In genomic region chr2:170873035-170873692, GRCh38 we compare ENCODE assay signal across 1 cellular context.
TF ChIP-seq lines count a peak whose summit lies in the region.

No MANE protein-coding gene starts in this region.

TF ChIP-seq in K562, 482 proteins besides CTCF, POLR2A, EP300 and RAD21 (continued from another document and continues in another):
- no peak for TF ChIP-seq KLF1 (tag; IDR thresholded peaks at IDR 0.05)
- peak; percentile 65 for TF ChIP-seq CREM (IDR thresholded peaks at IDR 0.05; ENCODE audit: low read depth)
- TF ChIP-seq MTA2 (IDR thresholded peaks at IDR 0.05; ENCODE audit: low read depth), result no peak
- TF ChIP-seq, protein P1, sequence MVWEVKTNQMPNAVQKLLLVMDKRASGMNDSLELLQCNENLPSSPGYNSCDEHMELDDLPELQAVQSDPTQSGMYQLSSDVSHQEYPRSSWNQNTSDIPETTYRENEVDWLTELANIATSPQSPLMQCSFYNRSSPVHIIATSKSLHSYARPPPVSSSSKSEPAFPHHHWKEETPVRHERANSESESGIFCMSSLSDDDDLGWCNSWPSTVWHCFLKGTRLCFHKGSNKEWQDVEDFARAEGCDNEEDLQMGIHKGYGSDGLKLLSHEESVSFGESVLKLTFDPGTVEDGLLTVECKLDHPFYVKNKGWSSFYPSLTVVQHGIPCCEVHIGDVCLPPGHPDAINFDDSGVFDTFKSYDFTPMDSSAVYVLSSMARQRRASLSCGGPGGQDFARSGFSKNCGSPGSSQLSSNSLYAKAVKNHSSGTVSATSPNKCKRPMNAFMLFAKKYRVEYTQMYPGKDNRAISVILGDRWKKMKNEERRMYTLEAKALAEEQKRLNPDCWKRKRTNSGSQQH (CRISPR knock-in tag; IDR thresholded peaks at IDR 0.05), result no peak
- no peak for TF ChIP-seq ZNF263 (CRISPR knock-in tag; IDR thresholded peaks at IDR 0.05; ENCODE audit: borderline replicate concordance)
- no peak for TF ChIP-seq ZBTB2 (IDR thresholded peaks at IDR 0.05)
- no peak for TF ChIP-seq MYBL2 (IDR thresholded peaks at IDR 0.05; ENCODE audit: low read depth)
- TF ChIP-seq MYBL2 (CRISPR knock-in tag; IDR thresholded peaks at IDR 0.05; ENCODE audit: borderline replicate concordance), result no peak
- peak; percentile 56; the same call in 1 of the 2 replicates for TF ChIP-seq CC2D1A (IDR thresholded peaks at IDR 0.05)
- TF ChIP-seq, protein P2, sequence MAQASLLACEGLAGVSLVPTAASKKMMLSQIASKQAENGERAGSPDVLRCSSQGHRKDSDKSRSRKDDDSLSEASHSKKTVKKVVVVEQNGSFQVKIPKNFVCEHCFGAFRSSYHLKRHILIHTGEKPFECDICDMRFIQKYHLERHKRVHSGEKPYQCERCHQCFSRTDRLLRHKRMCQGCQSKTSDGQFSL (CRISPR knock-in tag; IDR thresholded peaks at IDR 0.05), result no peak
- TF ChIP-seq, protein P2 (tag; IDR thresholded peaks at IDR 0.05), result no peak
- no peak for TF ChIP-seq CSDE1 (IDR thresholded peaks at IDR 0.05)
- TF ChIP-seq ZNF431 (CRISPR knock-in tag; IDR thresholded peaks at IDR 0.05), result no peak
- TF ChIP-seq ETV6 (IDR thresholded peaks at IDR 0.05; ENCODE audit: borderline replicate concordance in 1 of 2, low read depth in 2 of 2, low read length in 1 of 2), result no peak; a peak in 1 of 4 replicates
- TF ChIP-seq ETV6 (CRISPR knock-in tag; IDR thresholded peaks at IDR 0.05; ENCODE audit: borderline replicate concordance), result no peak
- no peak for TF ChIP-seq ZFP91 (CRISPR knock-in tag; IDR thresholded peaks at IDR 0.05)
- TF ChIP-seq IFI16 (CRISPR knock-in tag; IDR thresholded peaks at IDR 0.05), result no peak
- TF ChIP-seq ZBTB43 (CRISPR knock-in tag; IDR thresholded peaks at IDR 0.05), result no peak
- TF ChIP-seq ARHGAP35 (IDR thresholded peaks at IDR 0.05; ENCODE audit: partially characterized antibody), result no peak
- TF ChIP-seq, protein P3, sequence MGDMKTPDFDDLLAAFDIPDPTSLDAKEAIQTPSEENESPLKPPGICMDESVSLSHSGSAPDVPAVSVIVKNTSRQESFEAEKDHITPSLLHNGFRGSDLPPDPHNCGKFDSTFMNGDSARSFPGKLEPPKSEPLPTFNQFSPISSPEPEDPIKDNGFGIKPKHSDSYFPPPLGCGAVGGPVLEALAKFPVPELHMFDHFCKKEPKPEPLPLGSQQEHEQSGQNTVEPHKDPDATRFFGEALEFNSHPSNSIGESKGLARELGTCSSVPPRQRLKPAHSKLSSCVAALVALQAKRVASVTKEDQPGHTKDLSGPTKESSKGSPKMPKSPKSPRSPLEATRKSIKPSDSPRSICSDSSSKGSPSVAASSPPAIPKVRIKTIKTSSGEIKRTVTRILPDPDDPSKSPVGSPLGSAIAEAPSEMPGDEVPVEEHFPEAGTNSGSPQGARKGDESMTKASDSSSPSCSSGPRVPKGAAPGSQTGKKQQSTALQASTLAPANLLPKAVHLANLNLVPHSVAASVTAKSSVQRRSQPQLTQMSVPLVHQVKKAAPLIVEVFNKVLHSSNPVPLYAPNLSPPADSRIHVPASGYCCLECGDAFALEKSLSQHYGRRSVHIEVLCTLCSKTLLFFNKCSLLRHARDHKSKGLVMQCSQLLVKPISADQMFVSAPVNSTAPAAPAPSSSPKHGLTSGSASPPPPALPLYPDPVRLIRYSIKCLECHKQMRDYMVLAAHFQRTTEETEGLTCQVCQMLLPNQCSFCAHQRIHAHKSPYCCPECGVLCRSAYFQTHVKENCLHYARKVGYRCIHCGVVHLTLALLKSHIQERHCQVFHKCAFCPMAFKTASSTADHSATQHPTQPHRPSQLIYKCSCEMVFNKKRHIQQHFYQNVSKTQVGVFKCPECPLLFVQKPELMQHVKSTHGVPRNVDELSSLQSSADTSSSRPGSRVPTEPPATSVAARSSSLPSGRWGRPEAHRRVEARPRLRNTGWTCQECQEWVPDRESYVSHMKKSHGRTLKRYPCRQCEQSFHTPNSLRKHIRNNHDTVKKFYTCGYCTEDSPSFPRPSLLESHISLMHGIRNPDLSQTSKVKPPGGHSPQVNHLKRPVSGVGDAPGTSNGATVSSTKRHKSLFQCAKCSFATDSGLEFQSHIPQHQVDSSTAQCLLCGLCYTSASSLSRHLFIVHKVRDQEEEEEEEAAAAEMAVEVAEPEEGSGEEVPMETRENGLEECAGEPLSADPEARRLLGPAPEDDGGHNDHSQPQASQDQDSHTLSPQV (IDR thresholded peaks at IDR 0.05), result peak; percentile 58; the same call in 1 of the 2 replicates
- TF ChIP-seq ZNF239 (CRISPR knock-in tag; IDR thresholded peaks at IDR 0.05), result peak; percentile 18; the same call in 1 of the 2 replicates
- no peak for TF ChIP-seq MLX (CRISPR knock-in tag; conservative IDR thresholded peaks at IDR 0.05)
- TF ChIP-seq HDAC3 (IDR thresholded peaks at IDR 0.05; ENCODE audit: borderline replicate concordance, partially characterized antibody), result no peak
- no peak for TF ChIP-seq TAF7 (tag; IDR thresholded peaks at IDR 0.05)
- TF ChIP-seq EP400 (IDR thresholded peaks at IDR 0.05), result peak; percentile 31; the same call in 1 of the 2 replicates
- no peak for TF ChIP-seq MCM3 (IDR thresholded peaks at IDR 0.05)
- 0 out of 2 replicates have a peak, but pooled peaks have one; percentile 40 for TF ChIP-seq MIER1 (IDR thresholded peaks at IDR 0.05; ENCODE audit: low read depth)
- TF ChIP-seq U2AF2 (optimal IDR thresholded peaks at IDR 0.05; ENCODE audit: low read depth, low read length), result no peak
- no peak for TF ChIP-seq RHOXF2B (CRISPR knock-in tag; conservative IDR thresholded peaks at IDR 0.05)
- TF ChIP-seq ZFP36 (IDR thresholded peaks at IDR 0.05; ENCODE audit: low read depth, low read length, partially characterized antibody), result no peak
- no peak for TF ChIP-seq ZNF507 (tag; conservative IDR thresholded peaks at IDR 0.05)
- 0 out of 2 replicates have a peak, but pooled peaks have one; percentile 41 for TF ChIP-seq MYC (IDR thresholded peaks at IDR 0.05; ENCODE audit: low read depth, low read length)
- no peak for TF ChIP-seq MYC (CRISPR knock-in tag; IDR thresholded peaks at IDR 0.05; ENCODE audit: borderline replicate concordance, low read depth)
- no peak for TF ChIP-seq KAT7 (CRISPR knock-in tag; IDR thresholded peaks at IDR 0.05; ENCODE audit: borderline replicate concordance)
- peak; percentile 81; the same call in 1 of the 2 replicates for TF ChIP-seq XRCC5 (IDR thresholded peaks at IDR 0.05; ENCODE audit: low read depth, low read length)
- no peak for TF ChIP-seq MECOM (CRISPR knock-in tag; IDR thresholded peaks at IDR 0.05)
- peak in 1 of 2 experiments; percentile 83; a peak in 1 of 4 replicates for TF ChIP-seq ARNT (IDR thresholded peaks at IDR 0.05)
- 0 out of 2 replicates have a peak, but pooled peaks have one; percentile 39 for TF ChIP-seq SMAD4 (CRISPR knock-in tag; conservative IDR thresholded peaks at IDR 0.05)
- no peak for TF ChIP-seq ZFP1 (CRISPR knock-in tag; IDR thresholded peaks at IDR 0.05)
- TF ChIP-seq RFX5 (IDR thresholded peaks at IDR 0.05; ENCODE audit: low read depth, low read length), result no peak
- no peak for TF ChIP-seq ZNF253 (CRISPR knock-in tag; conservative IDR thresholded peaks at IDR 0.05)
- no peak for TF ChIP-seq ZNF41 (CRISPR knock-in tag; conservative IDR thresholded peaks at IDR 0.05)
- TF ChIP-seq SLC30A9 (CRISPR knock-in tag; IDR thresholded peaks at IDR 0.05), result no peak
- no peak for TF ChIP-seq PHF8 (IDR thresholded peaks at IDR 0.05; ENCODE audit: borderline replicate concordance, low read length)
- TF ChIP-seq CBX8 (IDR thresholded peaks at IDR 0.05; ENCODE audit: borderline replicate concordance, extremely low read depth, low read depth, low read length, poor library complexity, severe bottlenecking), result no peak
- no peak for TF ChIP-seq ZBTB7A (IDR thresholded peaks at IDR 0.05; ENCODE audit: borderline replicate concordance, control insufficient read depth, low read depth, low read length)
- TF ChIP-seq ZNF133 (CRISPR knock-in tag; IDR thresholded peaks at IDR 0.05), result no peak
- TF ChIP-seq NFE2L1 (tag; IDR thresholded peaks at IDR 0.05; ENCODE audit: borderline replicate concordance, low read depth), result no peak
- TF ChIP-seq ZNF75A (CRISPR knock-in tag; IDR thresholded peaks at IDR 0.05), result no peak
- no peak for TF ChIP-seq NR4A1 (CRISPR knock-in tag; IDR thresholded peaks at IDR 0.05)
- TF ChIP-seq NR4A1 (tag; IDR thresholded peaks at IDR 0.05), result no peak
- TF ChIP-seq BCL6 (CRISPR knock-in tag; IDR thresholded peaks at IDR 0.05), result no peak
- TF ChIP-seq JUND (IDR thresholded peaks at IDR 0.05; ENCODE audit: borderline replicate concordance, low read depth, low read length), result peak; percentile 43
- peak; percentile 38; the same call in 1 of the 3 replicates for TF ChIP-seq JUND (tag; IDR thresholded peaks at IDR 0.05; ENCODE audit: borderline replicate concordance, low read depth, low read length)
- TF ChIP-seq MEF2A (IDR thresholded peaks at IDR 0.05; ENCODE audit: control insufficient read depth, low read depth, low read length), result no peak
- TF ChIP-seq, protein P4, sequence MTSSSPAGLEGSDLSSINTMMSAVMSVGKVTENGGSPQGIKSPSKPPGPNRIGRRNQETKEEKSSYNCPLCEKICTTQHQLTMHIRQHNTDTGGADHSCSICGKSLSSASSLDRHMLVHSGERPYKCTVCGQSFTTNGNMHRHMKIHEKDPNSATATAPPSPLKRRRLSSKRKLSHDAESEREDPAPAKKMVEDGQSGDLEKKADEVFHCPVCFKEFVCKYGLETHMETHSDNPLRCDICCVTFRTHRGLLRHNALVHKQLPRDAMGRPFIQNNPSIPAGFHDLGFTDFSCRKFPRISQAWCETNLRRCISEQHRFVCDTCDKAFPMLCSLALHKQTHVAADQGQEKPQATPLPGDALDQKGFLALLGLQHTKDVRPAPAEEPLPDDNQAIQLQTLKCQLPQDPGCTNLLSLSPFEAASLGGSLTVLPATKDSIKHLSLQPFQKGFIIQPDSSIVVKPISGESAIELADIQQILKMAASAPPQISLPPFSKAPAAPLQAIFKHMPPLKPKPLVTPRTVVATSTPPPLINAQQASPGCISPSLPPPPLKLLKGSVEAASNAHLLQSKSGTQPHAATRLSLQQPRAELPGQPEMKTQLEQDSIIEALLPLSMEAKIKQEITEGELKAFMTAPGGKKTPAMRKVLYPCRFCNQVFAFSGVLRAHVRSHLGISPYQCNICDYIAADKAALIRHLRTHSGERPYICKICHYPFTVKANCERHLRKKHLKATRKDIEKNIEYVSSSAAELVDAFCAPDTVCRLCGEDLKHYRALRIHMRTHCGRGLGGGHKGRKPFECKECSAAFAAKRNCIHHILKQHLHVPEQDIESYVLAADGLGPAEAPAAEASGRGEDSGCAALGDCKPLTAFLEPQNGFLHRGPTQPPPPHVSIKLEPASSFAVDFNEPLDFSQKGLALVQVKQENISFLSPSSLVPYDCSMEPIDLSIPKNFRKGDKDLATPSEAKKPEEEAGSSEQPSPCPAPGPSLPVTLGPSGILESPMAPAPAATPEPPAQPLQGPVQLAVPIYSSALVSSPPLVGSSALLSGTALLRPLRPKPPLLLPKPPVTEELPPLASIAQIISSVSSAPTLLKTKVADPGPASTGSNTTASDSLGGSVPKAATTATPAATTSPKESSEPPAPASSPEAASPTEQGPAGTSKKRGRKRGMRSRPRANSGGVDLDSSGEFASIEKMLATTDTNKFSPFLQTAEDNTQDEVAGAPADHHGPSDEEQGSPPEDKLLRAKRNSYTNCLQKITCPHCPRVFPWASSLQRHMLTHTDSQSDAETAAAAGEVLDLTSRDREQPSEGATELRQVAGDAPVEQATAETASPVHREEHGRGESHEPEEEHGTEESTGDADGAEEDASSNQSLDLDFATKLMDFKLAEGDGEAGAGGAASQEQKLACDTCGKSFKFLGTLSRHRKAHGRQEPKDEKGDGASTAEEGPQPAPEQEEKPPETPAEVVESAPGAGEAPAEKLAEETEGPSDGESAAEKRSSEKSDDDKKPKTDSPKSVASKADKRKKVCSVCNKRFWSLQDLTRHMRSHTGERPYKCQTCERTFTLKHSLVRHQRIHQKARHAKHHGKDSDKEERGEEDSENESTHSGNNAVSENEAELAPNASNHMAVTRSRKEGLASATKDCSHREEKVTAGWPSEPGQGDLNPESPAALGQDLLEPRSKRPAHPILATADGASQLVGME (CRISPR knock-in tag; IDR thresholded peaks at IDR 0.05), result no peak
- no peak for TF ChIP-seq POLR2AphosphoS2 (IDR thresholded peaks at IDR 0.05; ENCODE audit: low read length)
- no peak for TF ChIP-seq DNMT1 (IDR thresholded peaks at IDR 0.05)
